In genomic region chr4:12963912-12964311, GRCh38 we compare ENCODE assay signal across 28 cellular contexts.
"Had no signal": no experiment of that assay in that cellular context is flagged by ENCODE, and none has a peak within 500 bp of the region (broad histone marks: within the 10 kb centered on the region; RNA-seq: fewer than 3 reads in every experiment).

No MANE protein-coding gene starts in this region.

- H3K4me1 ChIP-seq: parathyroid adenoma, psoas muscle, spleen, suprapubic skin, testis, tibial artery, transverse colon, upper lobe of right lung, uterus had no signal

- H3K4me3 ChIP-seq: neural progenitor cell, ovary, psoas muscle, skin epidermis, smooth muscle cell, spleen, suprapubic skin, testis, tibial artery, transverse colon, upper lobe of right lung, uterus had no signal

- H3K9ac ChIP-seq: neural progenitor cell, parathyroid adenoma had no signal

- ATAC-seq: natural killer cell; psoas muscle; right cardiac atrium; sciatic nerve; stimulated activated memory B cell treated with anti-CD40 and anti-IgM and Interleukin-4, amounts not matched to agents 10 μg/mL and 1 μg/mL and 100 μg/mL, for 72 hours; stimulated activated naive CD8-positive, alpha-beta T cell treated with anti-CD3 and anti-CD28 coated beads, Interleukin-15, amount 100 ng/mL, for 72 hours; stimulated activated naive CD8-positive, alpha-beta T cell treated with anti-CD3 and anti-CD28 coated beads, Interleukin-15, Interleukin-2, amounts not matched to agents 100 U/mL and 50 U/mL, for 24 hours; upper lobe of right lung had no signal

- DNase-seq: natural killer cell; occipital lobe; ovary; posterior cingulate gyrus; psoas muscle; right cardiac atrium; spleen; stimulated activated CD4-positive, alpha-beta T cell treated with anti-CD3 and anti-CD28 coated beads, Interleukin-12 subunit alpha, Interleukin-12 subunit beta, amount 100 ng/mL, for 4 hours; stimulated activated CD4-positive, alpha-beta T cell treated with anti-CD3 and anti-CD28 coated beads, Interleukin-1b, Interleukin-23, amount 100 ng/mL, for 48 hours; stimulated activated CD4-positive, alpha-beta T cell treated with anti-CD3 and anti-CD28 coated beads, Interleukin-4, amount 100 ng/mL, for 1 hour; stimulated activated CD4-positive, alpha-beta T cell treated with anti-CD3 and anti-CD28 coated beads, Interleukin-4, amount 100 ng/mL, for 4 hours; stimulated activated CD8-positive, alpha-beta memory T cell treated with anti-CD3 and anti-CD28 coated beads, Interleukin-4, amount 100 ng/mL, for 48 hours; stimulated activated naive CD4-positive, alpha-beta T cell; stimulated activated naive CD8-positive, alpha-beta T cell treated with anti-CD3 and anti-CD28 coated beads, Interleukin-15, amount 100 ng/mL, for 72 hours; stimulated activated naive CD8-positive, alpha-beta T cell treated with anti-CD3 and anti-CD28 coated beads, Interleukin-15, Interleukin-2, amounts not matched to agents 100 U/mL and 50 U/mL, for 24 hours; substantia nigra; testis; tibial artery; transverse colon; upper lobe of right lung; uterus had no signal

- H3K9me3 ChIP-seq: ovary, psoas muscle, spleen, suprapubic skin, testis, tibial artery, transverse colon, upper lobe of right lung, uterus had no signal

- H3K27me3 ChIP-seq: neural progenitor cell, ovary, spleen, suprapubic skin, testis, tibial artery, transverse colon, upper lobe of right lung, uterus had no signal

- H3K36me3 ChIP-seq: neural progenitor cell, ovary, spleen, suprapubic skin, tibial artery, transverse colon, upper lobe of right lung, uterus had no signal

- H3K27ac ChIP-seq: neural progenitor cell, ovary, parathyroid adenoma, psoas muscle, skin epidermis, spleen, suprapubic skin, testis, tibial artery, transverse colon, upper lobe of right lung, uterus had no signal
